Comparison of ENCODE assay signal across 27 cellular contexts in the genomic region with DNA sequence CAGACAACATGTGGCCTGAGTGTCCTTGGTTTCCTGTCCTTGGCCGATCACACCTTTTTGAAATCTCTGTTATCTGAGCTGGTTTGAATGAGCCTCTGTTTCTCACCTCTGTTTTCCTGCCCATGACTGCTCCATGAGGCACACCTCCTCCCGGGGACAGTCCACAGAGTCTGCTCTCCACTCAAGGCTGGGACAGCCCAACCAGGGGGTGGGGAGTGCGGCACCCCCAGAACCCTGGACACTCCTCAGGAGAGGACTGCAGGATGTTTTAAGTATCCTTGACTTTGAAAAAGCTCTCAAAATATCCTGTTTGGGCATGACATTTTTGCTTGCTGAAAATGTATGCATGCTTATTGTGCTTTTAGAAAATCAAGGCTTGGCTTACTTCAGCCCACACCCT.
"Had no signal": no experiment of that assay in that cellular context is flagged by ENCODE, and none has a peak within 500 bp of the region (broad histone marks: within the 10 kb centered on the region; RNA-seq: fewer than 3 reads in every experiment).

No MANE protein-coding gene starts in this region.

- H3K4me3 ChIP-seq: colonic mucosa, coronary artery, dorsolateral prefrontal cortex, esophagus muscularis mucosa, esophagus squamous epithelium, gastrocnemius medialis, gastroesophageal sphincter, heart left ventricle, heart right ventricle had no signal

- DNase-seq: colonic mucosa; cortex of kidney; dermis blood vessel endothelial cell; dorsolateral prefrontal cortex; effector CD4-positive, alpha-beta T cell; effector CD8-positive, alpha-beta T cell; effector memory CD4-positive, alpha-beta T cell; effector memory CD8-positive, alpha-beta T cell; endodermal cell; erythroblast; esophagus squamous epithelium; foreskin fibroblast; foreskin keratinocyte; foreskin melanocyte; gastrocnemius medialis; glutamatergic neuron; head of caudate nucleus; heart left ventricle; heart right ventricle had no signal

- H3K27me3 ChIP-seq: colonic mucosa, esophagus muscularis mucosa, esophagus squamous epithelium, foreskin keratinocyte, gastrocnemius medialis, gastroesophageal sphincter, heart left ventricle, heart right ventricle had no signal

- H3K4me1 ChIP-seq: colonic mucosa, esophagus muscularis mucosa, esophagus squamous epithelium, foreskin keratinocyte, gastrocnemius medialis, gastroesophageal sphincter had no signal

- H3K27ac ChIP-seq: colonic mucosa, coronary artery, dorsolateral prefrontal cortex, epithelial cell of prostate, esophagus muscularis mucosa, esophagus squamous epithelium, foreskin keratinocyte, gastrocnemius medialis, gastroesophageal sphincter, heart left ventricle, heart right ventricle had no signal

- H3K36me3 ChIP-seq: colonic mucosa, esophagus muscularis mucosa, esophagus squamous epithelium, gastrocnemius medialis, gastroesophageal sphincter, heart left ventricle, heart right ventricle had no signal

- H3K9me3 ChIP-seq: colonic mucosa, esophagus muscularis mucosa, esophagus squamous epithelium, gastrocnemius medialis, gastroesophageal sphincter, heart left ventricle, heart right ventricle had no signal

- FAIRE-seq: colon, endometrium, endothelial cell of umbilical vein, frontal cortex had no signal
